8 cellular contexts compared by ENCODE assay signal in genomic region chr1:197917813-197918646, GRCh38. TPM values are rescaled to one million over a fixed set of nuclear protein-coding genes. Genes with fewer than 3 reads are reported as not detected.
DNase-seq lines count a peak whose midpoint lies in the region; ATAC-seq and TF ChIP-seq lines count a peak whose summit lies in the region.

No MANE protein-coding gene starts in this region.

- peak overlapping the region; percentile 42 for H3K4me3 ChIP-seq in suprapubic skin

- no peak for ATAC-seq in HG03108 (IDR thresholded peaks at IDR 0.05; ENCODE audit: unreplicated experiment)
- no peak for ATAC-seq in GM18519 (IDR thresholded peaks at IDR 0.05; ENCODE audit: low FRiP score, unreplicated experiment)

- peaks cover 65% of the 10 kb centered on the region for H3K4me1 ChIP-seq in suprapubic skin

- peak overlapping the region; percentile 79 for H3K4me3 Mint-ChIP-seq in activated T-helper 2 cell treated with anti-CD3 and anti-CD28 coated beads, Interferon-gamma antibody, Interleukin-2, Interleukin-4, amounts not matched to agents 10 μg/mL and 5 μg/mL and 100 μg/mL, durations not matched to agents 14 hours and 24 hours and 36 hours (ENCODE audit: low read depth)
- H3K4me3 Mint-ChIP-seq in immature natural killer cell, result peak overlapping the region; percentile 75 to 86 (median 81)

- H3K9me3 Mint-ChIP-seq in activated T-helper 2 cell treated with anti-CD3 and anti-CD28 coated beads, Interferon-gamma antibody, Interleukin-2, Interleukin-4, amounts not matched to agents 10 μg/mL and 5 μg/mL and 100 μg/mL, durations not matched to agents 14 hours and 24 hours and 36 hours, result no peaks in the 10 kb centered on the region
- peaks cover 0 to 3% (median 0%) of the 10 kb centered on the region in 6 donors for H3K9me3 Mint-ChIP-seq in immature natural killer cell

- TF ChIP-seq EP300 in suprapubic skin (IDR thresholded peaks at IDR 0.05), result no peak

- peak overlapping the region; percentile 56 for H3K27ac Mint-ChIP-seq in activated T-helper 2 cell treated with anti-CD3 and anti-CD28 coated beads, Interferon-gamma antibody, Interleukin-2, Interleukin-4, amounts not matched to agents 10 μg/mL and 5 μg/mL and 100 μg/mL, durations not matched to agents 14 hours and 24 hours and 36 hours
- peak overlapping the region in 1 of 6 donors; percentile 69 for H3K27ac Mint-ChIP-seq in immature natural killer cell

- H3K36me3 ChIP-seq in suprapubic skin, result no peaks in the 10 kb centered on the region

- 4% methylated on average over 16 of the region's 63 CpGs for WGBS in suprapubic skin

- H3K4me1 Mint-ChIP-seq in activated T-helper 2 cell treated with anti-CD3 and anti-CD28 coated beads, Interferon-gamma antibody, Interleukin-2, Interleukin-4, amounts not matched to agents 10 μg/mL and 5 μg/mL and 100 μg/mL, durations not matched to agents 14 hours and 24 hours and 36 hours (ENCODE audit: low read depth), result peaks cover 62% of the 10 kb centered on the region
- peaks cover 60 to 64% of the 10 kb centered on the region in 2 donors for H3K4me1 Mint-ChIP-seq in immature natural killer cell

- H3K9me3 ChIP-seq in suprapubic skin, result no peaks in the 10 kb centered on the region

- H3K36me3 Mint-ChIP-seq in activated T-helper 2 cell treated with anti-CD3 and anti-CD28 coated beads, Interferon-gamma antibody, Interleukin-2, Interleukin-4, amounts not matched to agents 10 μg/mL and 5 μg/mL and 100 μg/mL, durations not matched to agents 14 hours and 24 hours and 36 hours (ENCODE audit: low read depth), result no peaks in the 10 kb centered on the region
- no peaks in the 10 kb centered on the region for H3K36me3 Mint-ChIP-seq in immature natural killer cell

- TF ChIP-seq CTCF in suprapubic skin (IDR thresholded peaks at IDR 0.05), result no peak

- H3K27ac ChIP-seq in suprapubic skin, result no peak overlapping the region

- peak; percentile 26 for DNase-seq in stimulated activated CD4-positive, alpha-beta T cell treated with anti-CD3 and anti-CD28 coated beads, Interleukin-4, amount 100 ng/mL, for 1 hour
- no peak for DNase-seq in stimulated activated CD4-positive, alpha-beta T cell treated with anti-CD3 and anti-CD28 coated beads, Interleukin-4, amount 100 ng/mL, for 4 hours
- no peak for DNase-seq in activated T-helper 2 cell treated with anti-CD3 and anti-CD28 coated beads, Interferon-gamma antibody, Interleukin-2, Interleukin-4, amounts not matched to agents 10 μg/mL and 5 μg/mL and 100 μg/mL, durations not matched to agents 14 hours and 24 hours and 36 hours (ENCODE audit: low spot score)
- DNase-seq in immature natural killer cell (peak in 1 of 3 donors; percentile 20), suprapubic skin (ENCODE audit: low spot score in 2 of 2) (no peak), COLO829 (ENCODE audit: low spot score) (no peak)

- TF ChIP-seq POLR2A in suprapubic skin (IDR thresholded peaks at IDR 0.05), result no peak

- intact Hi-C loops in activated T-helper 2 cell treated with anti-CD3 and anti-CD28 coated beads, Interferon-gamma antibody, Interleukin-2, Interleukin-4, amounts not matched to agents 10 μg/mL and 5 μg/mL and 100 μg/mL, durations not matched to agents 14 hours and 24 hours and 36 hours (cut with micrococcal nuclease), result loop anchor here (1.0 to 10.0 kb wide), 9 partner anchors 8 to 1313 kb away; partner anchors contain the start of genes DENND1B and KCNT2

- H3K27me3 ChIP-seq in suprapubic skin, result peaks cover 100% of the 10 kb centered on the region

- H3K27me3 Mint-ChIP-seq in activated T-helper 2 cell treated with anti-CD3 and anti-CD28 coated beads, Interferon-gamma antibody, Interleukin-2, Interleukin-4, amounts not matched to agents 10 μg/mL and 5 μg/mL and 100 μg/mL, durations not matched to agents 14 hours and 24 hours and 36 hours (ENCODE audit: low read depth), result peaks cover 97% of the 10 kb centered on the region
- peaks cover 55 to 78% (median 67%) of the 10 kb centered on the region in 3 donors for H3K27me3 Mint-ChIP-seq in immature natural killer cell (ENCODE audit: low read depth in 3 of 3)

RNA-seq across cellular contexts. Expression of gene LHX9, which starts 0.9 kb away (rescaled TPM):
- 0.05 TPM in 1 of 2 replicates, not detected in the other for total RNA-seq in activated T-helper 2 cell treated with anti-CD3 and anti-CD28 coated beads, Interferon-gamma antibody, Interleukin-2, Interleukin-4, amounts not matched to agents 10 μg/mL and 5 μg/mL and 100 μg/mL, durations not matched to agents 14 hours and 24 hours and 36 hours
- not detected for polyA plus RNA-seq in immature natural killer cell
- not detected for total RNA-seq in suprapubic skin

RNA-seq across cellular contexts. Expression of gene C1orf53, which starts 15.6 kb away (rescaled TPM):
- total RNA-seq in activated T-helper 2 cell treated with anti-CD3 and anti-CD28 coated beads, Interferon-gamma antibody, Interleukin-2, Interleukin-4, amounts not matched to agents 10 μg/mL and 5 μg/mL and 100 μg/mL, durations not matched to agents 14 hours and 24 hours and 36 hours, result 2.4 and 2.5 TPM in 2 replicates
- 1 to 10 TPM; 1.8 to 4.1 (median 2.1) TPM for polyA plus RNA-seq in immature natural killer cell
- 10 to 100 TPM in 2 of 4 donors, 1 to 10 TPM in 1, not detected in 1; 1.3 to 11.8 (median 10.3) TPM for total RNA-seq in suprapubic skin
